ENCODE assay signal across 8 cellular contexts in the genomic region with DNA sequence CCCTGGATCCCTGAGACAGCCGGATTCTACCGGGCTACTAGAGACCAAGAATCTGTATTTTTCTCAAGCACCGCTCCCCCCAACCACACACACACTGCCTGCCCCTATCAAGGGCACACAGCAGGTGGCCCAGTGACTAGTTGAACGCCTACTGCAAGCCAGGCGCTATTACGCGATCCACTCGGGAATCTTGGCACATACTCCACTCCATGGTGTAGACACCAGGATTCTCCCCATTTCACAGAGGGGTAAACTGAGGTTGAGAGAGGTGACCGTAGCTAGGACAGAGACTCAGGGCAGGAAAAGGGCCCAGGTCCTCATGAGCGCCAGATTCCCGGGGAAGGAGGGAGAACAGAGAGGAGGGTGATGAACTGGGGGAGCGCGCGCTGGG. TPM values are rescaled to one million over a fixed set of nuclear protein-coding genes. Genes with fewer than 3 reads are reported as not detected.
DNase-seq lines count a peak whose midpoint lies in the region; ATAC-seq and TF ChIP-seq lines count a peak whose summit lies in the region.

No MANE protein-coding gene starts in this region.

- H3K27me3 Mint-ChIP-seq in CD14-positive monocyte (ENCODE audit: low read depth in 3 of 3): peaks cover 7 to 13% (median 7%) of the 10 kb centered on the region in 3 donors
- no peaks in the 10 kb centered on the region for H3K27me3 Mint-ChIP-seq in natural killer cell treated with Interleukin-12 subunit alpha and Interleukin-12 subunit beta and Interleukin-15 and Interleukin-18, amount 100 ng/mL, for 72 hours

- peak overlapping the region in 6 of 7 donors; percentile 46 to 85 (median 66) for H3K27ac Mint-ChIP-seq in CD14-positive monocyte
- H3K27ac Mint-ChIP-seq in natural killer cell treated with Interleukin-12 subunit alpha and Interleukin-12 subunit beta and Interleukin-15 and Interleukin-18, amount 100 ng/mL, for 72 hours: peak overlapping the region; percentile 71 to 78

- H3K4me3 ChIP-seq in MG63: peak overlapping the region; percentile 87
- peak overlapping the region; percentile 75 to 86 for H3K4me3 ChIP-seq in duodenal mucosa (ENCODE audit: low read depth in 1 of 2, low read length in 2 of 2)

- peak overlapping the region; percentile 83 to 86 for H3K4me3 Mint-ChIP-seq in CD14-positive monocyte
- H3K4me3 Mint-ChIP-seq in natural killer cell treated with Interleukin-12 subunit alpha and Interleukin-12 subunit beta and Interleukin-15 and Interleukin-18, amount 100 ng/mL, for 72 hours: peak overlapping the region; percentile 90

- peaks cover 4 to 5% of the 10 kb centered on the region in 2 donors for H3K4me1 ChIP-seq in duodenal mucosa (ENCODE audit: control insufficient read depth in 1 of 2, insufficient read depth in 2 of 2, low read length in 2 of 2)

- H3K9me3 Mint-ChIP-seq in CD14-positive monocyte: peaks cover 0 to 1% (median 0%) of the 10 kb centered on the region in 7 donors
- H3K9me3 Mint-ChIP-seq in natural killer cell treated with Interleukin-12 subunit alpha and Interleukin-12 subunit beta and Interleukin-15 and Interleukin-18, amount 100 ng/mL, for 72 hours: no peaks in the 10 kb centered on the region

- no peak for ATAC-seq in natural killer cell treated with Interleukin-12 subunit alpha and Interleukin-12 subunit beta and Interleukin-15 and Interleukin-18, amount 100 ng/mL, for 72 hours
- ATAC-seq in HG03439 (IDR thresholded peaks at IDR 0.05; ENCODE audit: unreplicated experiment) (no peak), HG03521 (IDR thresholded peaks at IDR 0.05; ENCODE audit: unreplicated experiment) (no peak), HG02798 (IDR thresholded peaks at IDR 0.05; ENCODE audit: poor library complexity, unreplicated experiment) (no peak), GM19452 (IDR thresholded peaks at IDR 0.05; ENCODE audit: unreplicated experiment) (no peak)

- H3K9ac ChIP-seq in duodenal mucosa (ENCODE audit: low read depth in 1 of 2, low read length in 2 of 2): peak overlapping the region; percentile 83 to 88

- peak overlapping the region; percentile 84 for H3K27ac ChIP-seq in duodenal mucosa (ENCODE audit: low read depth, low read length)

- H3K27me3 ChIP-seq in MG63 (peaks cover 1% of the 10 kb centered on the region), duodenal mucosa (ENCODE audit: control insufficient read depth in 1 of 2, insufficient read depth in 2 of 2, low read length in 2 of 2) (no peaks in the 10 kb centered on the region)

- H3K36me3 ChIP-seq in MG63 (peaks cover 10% of the 10 kb centered on the region), duodenal mucosa (ENCODE audit: control insufficient read depth in 1 of 2, insufficient read depth in 2 of 2, low read length in 2 of 2) (peaks cover 6 to 14% of the 10 kb centered on the region in 2 donors)

- peaks cover 9% of the 10 kb centered on the region for H3K4me1 Mint-ChIP-seq in CD14-positive monocyte
- H3K4me1 Mint-ChIP-seq in natural killer cell treated with Interleukin-12 subunit alpha and Interleukin-12 subunit beta and Interleukin-15 and Interleukin-18, amount 100 ng/mL, for 72 hours (ENCODE audit: low read depth in 2 of 2): peaks cover 7 to 16% of the 10 kb centered on the region in 2 donors

- H3K9me3 ChIP-seq in MG63 (0 out of 2 replicates have a peak, but pooled peaks cover 2% of the 10 kb centered on the region), duodenal mucosa (ENCODE audit: control insufficient read depth in 1 of 2, low read length in 2 of 2) (no peaks in the 10 kb centered on the region)

- TF ChIP-seq CTCF in CD14-positive monocyte (IDR thresholded peaks at IDR 0.05): no peak

- intact Hi-C loops in CD14-positive monocyte (cut with micrococcal nuclease): no loop called here

- DNase-seq in CD14-positive monocyte (ENCODE audit: low spot score) (no peak), MG63 (peak; percentile 52)
- no peak for DNase-seq in natural killer cell treated with Interleukin-12 subunit alpha and Interleukin-12 subunit beta and Interleukin-15 and Interleukin-18, amount 100 ng/mL, for 72 hours (ENCODE audit: low spot score)

- H3K36me3 Mint-ChIP-seq in CD14-positive monocyte: peaks cover 13 to 14% of the 10 kb centered on the region in 2 donors
- H3K36me3 Mint-ChIP-seq in natural killer cell treated with Interleukin-12 subunit alpha and Interleukin-12 subunit beta and Interleukin-15 and Interleukin-18, amount 100 ng/mL, for 72 hours: no peaks in the 10 kb centered on the region

RNA-seq across cellular contexts. Expression of a gene that starts 0.5 kb away (rescaled TPM):
- 10 to 100 TPM; 12.6 to 17.6 TPM for polyA plus RNA-seq in CD14-positive monocyte
- 22.5 and 28.9 TPM in 2 replicates for total RNA-seq in MG63 (2014; rRNA removed; shearing (Covaris generic); ENCODE audit: low replicate concordance)
- 10 to 100 TPM; 61.9 to 83.1 TPM for total RNA-seq in natural killer cell treated with Interleukin-12 subunit alpha and Interleukin-12 subunit beta and Interleukin-15 and Interleukin-18, amount 100 ng/mL, for 72 hours

RNA-seq across cellular contexts. Expression of a gene that starts 16.8 kb away (rescaled TPM):
- polyA plus RNA-seq in CD14-positive monocyte: not detected
- total RNA-seq in MG63 (2014; rRNA removed; shearing (Covaris generic); ENCODE audit: low replicate concordance): not detected in 2 replicates
- total RNA-seq in natural killer cell treated with Interleukin-12 subunit alpha and Interleukin-12 subunit beta and Interleukin-15 and Interleukin-18, amount 100 ng/mL, for 72 hours: 1 to 10 TPM; 5.1 to 5.2 TPM

RNA-seq across cellular contexts. Expression of a gene that starts 20.5 kb away (rescaled TPM):
- 1 to 10 TPM; 7.2 to 7.6 TPM for polyA plus RNA-seq in CD14-positive monocyte
- total RNA-seq in MG63 (2014; rRNA removed; shearing (Covaris generic); ENCODE audit: low replicate concordance): 128 and 155 TPM in 2 replicates
- total RNA-seq in natural killer cell treated with Interleukin-12 subunit alpha and Interleukin-12 subunit beta and Interleukin-15 and Interleukin-18, amount 100 ng/mL, for 72 hours: 100 to 1,000 TPM; 114 to 178 TPM

RNA-seq across cellular contexts. Expression of a gene that starts 25.9 kb away (rescaled TPM):
- under 1 TPM; 0.50 to 0.69 TPM for polyA plus RNA-seq in CD14-positive monocyte
- 2.0 and 5.9 TPM in 2 replicates for total RNA-seq in MG63 (2014; rRNA removed; shearing (Covaris generic); ENCODE audit: low replicate concordance)
- total RNA-seq in natural killer cell treated with Interleukin-12 subunit alpha and Interleukin-12 subunit beta and Interleukin-15 and Interleukin-18, amount 100 ng/mL, for 72 hours: 10 to 100 TPM; 35.0 to 35.6 TPM

RNA-seq across cellular contexts. Expression of a gene that starts 34.1 kb away (rescaled TPM):
- polyA plus RNA-seq in CD14-positive monocyte: 100 to 1,000 TPM; 148 to 166 TPM
- 677 and 743 TPM in 2 replicates for total RNA-seq in MG63 (2014; rRNA removed; shearing (Covaris generic); ENCODE audit: low replicate concordance)
- total RNA-seq in natural killer cell treated with Interleukin-12 subunit alpha and Interleukin-12 subunit beta and Interleukin-15 and Interleukin-18, amount 100 ng/mL, for 72 hours: 100 to 1,000 TPM; 245 to 329 TPM
